ENCODE assay signal across 22 cellular contexts in genomic region chr1:42825058-42825851, GRCh38. TPM values are rescaled to one million over a fixed set of nuclear protein-coding genes. Genes with fewer than 3 reads are reported as not detected.
"Had no signal": no experiment of that assay in that cellular context is flagged by ENCODE, and none has a peak within 500 bp of the region (broad histone marks: within the 10 kb centered on the region; RNA-seq: fewer than 3 reads in every experiment).

No MANE protein-coding gene starts in this region.

- H3K4me3 ChIP-seq: dorsolateral prefrontal cortex, esophagus muscularis mucosa, spleen, suprapubic skin had no signal

- ATAC-seq: activated CD4-positive, alpha-beta T cell treated with anti-CD3 and anti-CD28 coated beads for 36 hours; natural killer cell treated with Interleukin-12 subunit alpha and Interleukin-12 subunit beta and Interleukin-15 and Interleukin-18, amount 100 ng/mL, for 72 hours had no signal

- H3K27ac Mint-ChIP-seq: activated CD4-positive, alpha-beta memory T cell treated with anti-CD3 and anti-CD28 coated beads, Interleukin-2, amount 10 ng/mL, durations not matched to agents 7 days and 5 days; activated CD4-positive, alpha-beta T cell treated with anti-CD3 and anti-CD28 coated beads for 36 hours; activated T-cell treated with anti-CD3 and anti-CD28 coated beads, Interleukin-2, amount 50 U/mL, for 24 hours; natural killer cell treated with Interleukin-12 subunit alpha and Interleukin-12 subunit beta and Interleukin-15 and Interleukin-18, amount 100 ng/mL, for 72 hours; stimulated activated naive CD8-positive, alpha-beta T cell treated with anti-CD3 and anti-CD28 coated beads, Interleukin-15, Interleukin-2, amounts not matched to agents 100 ng/mL and 50 ng/mL, for 24 hours; type B pancreatic cell had no signal

- H3K27me3 Mint-ChIP-seq: activated CD4-positive, alpha-beta memory T cell treated with anti-CD3 and anti-CD28 coated beads, Interleukin-2, amount 10 ng/mL, durations not matched to agents 7 days and 5 days; activated CD4-positive, alpha-beta T cell treated with anti-CD3 and anti-CD28 coated beads for 36 hours; activated T-cell treated with anti-CD3 and anti-CD28 coated beads, Interleukin-2, amount 50 U/mL, for 24 hours; natural killer cell treated with Interleukin-12 subunit alpha and Interleukin-12 subunit beta and Interleukin-15 and Interleukin-18, amount 100 ng/mL, for 72 hours; stimulated activated naive CD8-positive, alpha-beta T cell treated with anti-CD3 and anti-CD28 coated beads, Interleukin-15, Interleukin-2, amounts not matched to agents 100 ng/mL and 50 ng/mL, for 24 hours; type B pancreatic cell had no signal

- H3K4me3 Mint-ChIP-seq: activated CD4-positive, alpha-beta memory T cell treated with anti-CD3 and anti-CD28 coated beads, Interleukin-2, amount 10 ng/mL, durations not matched to agents 7 days and 5 days; activated CD4-positive, alpha-beta T cell treated with anti-CD3 and anti-CD28 coated beads for 36 hours; activated T-cell treated with anti-CD3 and anti-CD28 coated beads, Interleukin-2, amount 50 U/mL, for 24 hours; natural killer cell treated with Interleukin-12 subunit alpha and Interleukin-12 subunit beta and Interleukin-15 and Interleukin-18, amount 100 ng/mL, for 72 hours; stimulated activated naive CD8-positive, alpha-beta T cell treated with anti-CD3 and anti-CD28 coated beads, Interleukin-15, Interleukin-2, amounts not matched to agents 100 ng/mL and 50 ng/mL, for 24 hours; type B pancreatic cell had no signal

- DNase-seq: activated CD4-positive, alpha-beta memory T cell treated with anti-CD3 and anti-CD28 coated beads, Interleukin-2, amount 10 ng/mL, durations not matched to agents 7 days and 5 days; activated CD4-positive, alpha-beta T cell treated with anti-CD3 and anti-CD28 coated beads for 36 hours; activated effector memory CD4-positive, alpha-beta T cell treated with Interleukin-2 at 50 U/mL for 16 hours; activated naive CD4-positive, alpha-beta T cell treated with anti-CD3 and anti-CD28 coated beads, Interleukin-2, amount 50 U/mL, for 16 hours; activated T-cell treated with anti-CD3 and anti-CD28 coated beads, Interleukin-2, amount 50 U/mL, for 24 hours; dorsolateral prefrontal cortex; hypothalamus; kidney; mesenchymal stem cell; spleen; SW 1271; WERI-Rb-1 had no signal

- H3K9me3 ChIP-seq: esophagus muscularis mucosa, spleen, suprapubic skin had no signal

- H3K27ac ChIP-seq: dorsolateral prefrontal cortex, esophagus muscularis mucosa, suprapubic skin, WERI-Rb-1 had no signal

- FAIRE-seq: astrocyte, endometrium, kidney had no signal

- H3K36me3 ChIP-seq: WERI-Rb-1 had no signal

- H3K36me3 Mint-ChIP-seq: natural killer cell treated with Interleukin-12 subunit alpha and Interleukin-12 subunit beta and Interleukin-15 and Interleukin-18, amount 100 ng/mL, for 72 hours; type B pancreatic cell had no signal

- H3K27me3 ChIP-seq: dorsolateral prefrontal cortex, esophagus muscularis mucosa, spleen, suprapubic skin had no signal

- H3K9me3 Mint-ChIP-seq: activated CD4-positive, alpha-beta memory T cell treated with anti-CD3 and anti-CD28 coated beads, Interleukin-2, amount 10 ng/mL, durations not matched to agents 7 days and 5 days; activated T-cell treated with anti-CD3 and anti-CD28 coated beads, Interleukin-2, amount 50 U/mL, for 24 hours; natural killer cell treated with Interleukin-12 subunit alpha and Interleukin-12 subunit beta and Interleukin-15 and Interleukin-18, amount 100 ng/mL, for 72 hours; stimulated activated naive CD8-positive, alpha-beta T cell treated with anti-CD3 and anti-CD28 coated beads, Interleukin-15, Interleukin-2, amounts not matched to agents 100 ng/mL and 50 ng/mL, for 24 hours; type B pancreatic cell had no signal

RNA-seq across cellular contexts. Expression of gene TMEM269, which starts 40.5 kb away (rescaled TPM):
- total RNA-seq: activated CD4-positive, alpha-beta memory T cell treated with anti-CD3 and anti-CD28 coated beads, Interleukin-2, amount 10 ng/mL, durations not matched to agents 7 days and 5 days; cardiac septum; pulmonary artery endothelial cell had no signal
- polyA plus RNA-seq: liver had no signal
